ENCODE assay signal across 25 cellular contexts in the genomic region with DNA sequence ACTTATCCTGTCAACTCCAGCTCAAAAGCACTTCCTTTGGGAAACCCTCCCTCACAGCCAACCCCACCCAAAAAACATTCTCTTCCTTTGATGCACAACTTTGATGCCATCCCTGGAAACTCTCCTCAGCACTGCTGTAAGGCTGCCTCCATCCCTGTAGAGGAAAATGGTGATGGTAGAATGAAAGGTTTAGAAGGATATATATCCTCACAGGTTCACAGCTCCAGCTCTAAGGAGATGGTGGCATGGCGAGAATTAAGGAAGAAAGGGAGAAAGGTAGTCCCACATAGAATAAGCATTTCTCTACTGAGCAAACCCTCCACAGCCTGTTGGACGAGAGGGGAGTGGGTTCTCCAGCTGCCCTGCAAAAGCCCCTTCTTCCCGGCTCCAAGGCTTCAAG. TPM values are rescaled to one million over a fixed set of nuclear protein-coding genes. Genes with fewer than 3 reads are reported as not detected.
DNase-seq lines count a peak whose midpoint lies in the region; ATAC-seq, FAIRE-seq and TF ChIP-seq lines count a peak whose summit lies in the region.
"Had no signal": no experiment of that assay in that cellular context is flagged by ENCODE, and none has a peak within 500 bp of the region (broad histone marks: within the 10 kb centered on the region; RNA-seq: fewer than 3 reads in every experiment).

No MANE protein-coding gene starts in this region.

- CTCF ChIA-PET in CD4-positive, alpha-beta T cell (lab: Charles Lee): interaction anchor here (1.1 kb wide), 1 partner anchor 14 kb away, joined by 6 read pairs; no protein-coding TSS in a partner anchor
- CTCF ChIA-PET in H1 (lab: Charles Lee; ENCODE audit: partially characterized antibody): interaction anchor here (0.6 to 2.6 kb wide), 13 partner anchors 10 to 122 kb away, joined by 3 to 22 read pairs (median 4); a partner anchor contains a TSS

- no peak overlapping the region for H2AK5ac ChIP-seq in H1 (ENCODE audit: low read depth, low read length)

- no peak overlapping the region for H3K27ac Mint-ChIP-seq in CD4-positive, alpha-beta T cell
- H3K27ac Mint-ChIP-seq in type B pancreatic cell: peak overlapping the region; percentile 3
- H3K27ac Mint-ChIP-seq: CD4-positive, alpha-beta memory T cell had no signal

- no peaks in the 10 kb centered on the region for H3K9me3 Mint-ChIP-seq in CD4-positive, alpha-beta T cell
- H3K9me3 Mint-ChIP-seq in type B pancreatic cell: peaks cover 4% of the 10 kb centered on the region

- H3K27me3 ChIP-seq in CD4-positive, alpha-beta T cell (ENCODE audit: control insufficient read depth, insufficient read depth, low read length): peaks cover 72% of the 10 kb centered on the region
- peaks cover 86 to 97% (median 94%) of the 10 kb centered on the region in 4 experiments for H3K27me3 ChIP-seq in H1 (replicated peaks in 1 of 4; ENCODE audit: control insufficient read depth in 3 of 4, extremely low read depth in 1 of 4, insufficient read depth in 3 of 4, low read length in 3 of 4)

- H4K20me1 ChIP-seq in H1 (replicated peaks in 1 of 2; ENCODE audit: control insufficient read depth in 1 of 2, insufficient read depth in 2 of 2, low read length in 2 of 2): peaks cover 17 to 30% of the 10 kb centered on the region in 2 experiments

- no peak overlapping the region for H3K4me2 ChIP-seq in H1 (ENCODE audit: insufficient read depth in 1 of 2, low read depth in 2 of 2, low read length in 2 of 2)
- H3K4me2 ChIP-seq: A549 had no signal

- H2BK20ac ChIP-seq in H1 (ENCODE audit: low read length): no peak overlapping the region

- H3K79me1 ChIP-seq in H1 (ENCODE audit: low read depth, low read length): no peaks in the 10 kb centered on the region

- no peak overlapping the region for H2BK15ac ChIP-seq in H1 (ENCODE audit: low read length)

- H3K56ac ChIP-seq in H1 (replicated peaks; ENCODE audit: insufficient read length, low read depth, low read length): no peak overlapping the region

- peaks cover 0 to 8% (median 0%) of the 10 kb centered on the region in 4 experiments; a peak in 2 of 8 replicates for H3K36me3 ChIP-seq in H1 (ENCODE audit: control insufficient read depth in 2 of 4, insufficient read depth in 4 of 4, low read length in 3 of 4)
- H3K36me3 ChIP-seq: BE2C; BLaER1 treated with 17β-estradiol and CSF1 and Interleukin-3, amounts not matched to agents 10 nM and 100 nM had no signal

- no peak for TF ChIP-seq CTCF in CD4-positive, alpha-beta T cell (IDR thresholded peaks at IDR 0.05)
- TF ChIP-seq CTCF in H1 (IDR thresholded peaks at IDR 0.05; ENCODE audit: control extremely low read depth in 1 of 3, insufficient read depth in 1 of 3, low read depth in 1 of 3, low read length in 3 of 3) (no peak), type B pancreatic cell (conservative IDR thresholded peaks at IDR 0.05) (no peak)

- H4K8ac ChIP-seq in H1 (ENCODE audit: extremely low read depth, insufficient read depth, low read length): no peak overlapping the region

- no peak for ATAC-seq in CD4-positive, alpha-beta T cell (ENCODE audit: poor library complexity)
- ATAC-seq in GM21360 (IDR thresholded peaks at IDR 0.05; ENCODE audit: unreplicated experiment) (no peak), GM18502 (IDR thresholded peaks at IDR 0.05; ENCODE audit: poor library complexity, unreplicated experiment) (no peak), GM18873 (IDR thresholded peaks at IDR 0.05; ENCODE audit: low FRiP score, unreplicated experiment) (no peak)
- ATAC-seq: A549 had no signal

- POLR2A ChIA-PET in CD4-positive, alpha-beta T cell (lab: Charles Lee): no interaction called here
- POLR2A ChIA-PET in H1 (lab: Charles Lee; ENCODE audit: partially characterized antibody): interaction anchor here (0.8 to 1.4 kb wide), 4 partner anchors 11 to 91 kb away, joined by 3 to 5 read pairs (median 4); no protein-coding TSS in a partner anchor

- no peaks in the 10 kb centered on the region for H3K36me3 Mint-ChIP-seq in CD4-positive, alpha-beta T cell (ENCODE audit: low read depth)
- H3K36me3 Mint-ChIP-seq in type B pancreatic cell: peaks cover 13% of the 10 kb centered on the region

- peaks cover 65% of the 10 kb centered on the region for H3K4me1 Mint-ChIP-seq in CD4-positive, alpha-beta T cell (ENCODE audit: low read depth)
- peaks cover 24% of the 10 kb centered on the region for H3K4me1 Mint-ChIP-seq in type B pancreatic cell (ENCODE audit: unreplicated experiment)

- H3K9me3 ChIP-seq in CD4-positive, alpha-beta T cell (ENCODE audit: control insufficient read depth, low read length): no peaks in the 10 kb centered on the region
- no peaks in the 10 kb centered on the region for H3K9me3 ChIP-seq in H1 (ENCODE audit: insufficient read depth in 2 of 2, low read depth in 1 of 2, low read length in 1 of 2)
- H3K9me3 ChIP-seq: A549, BE2C had no signal

- H3K9ac ChIP-seq in H1 (replicated peaks in 1 of 4; ENCODE audit: extremely low read depth in 1 of 4, low read depth in 3 of 4, low read length in 3 of 4): no peak overlapping the region
- H3K9ac ChIP-seq: BLaER1 treated with 17β-estradiol and CSF1 and Interleukin-3, amounts not matched to agents 10 nM and 100 nM had no signal

- TF ChIP-seq RAD21 in H1 (IDR thresholded peaks at IDR 0.05 in 1 of 2, conservative IDR thresholded peaks at IDR 0.05 in 1 of 2; ENCODE audit: low read depth in 2 of 2, low read length in 2 of 2): no peak

- no peak for TF ChIP-seq POLR2A in H1 (IDR thresholded peaks at IDR 0.05; ENCODE audit: control extremely low read depth in 1 of 2, low read depth in 2 of 2, low read length in 2 of 2)

- no peak overlapping the region for H3K4me3 ChIP-seq in H1 (ENCODE audit: extremely low read depth in 1 of 4, insufficient read depth in 2 of 4, low read depth in 3 of 4, low read length in 4 of 4)
- H3K4me3 ChIP-seq: A549; BLaER1 treated with 17β-estradiol and CSF1 and Interleukin-3, amounts not matched to agents 10 nM and 100 nM had no signal

- H3K27me3 Mint-ChIP-seq in CD4-positive, alpha-beta T cell: peaks cover 89% of the 10 kb centered on the region
- H3K27me3 Mint-ChIP-seq in type B pancreatic cell: peaks cover 95% of the 10 kb centered on the region

- no peak overlapping the region for H3K27ac ChIP-seq in CD4-positive, alpha-beta T cell (ENCODE audit: low read depth, low read length)
- H3K27ac ChIP-seq in H1 (ENCODE audit: low read depth, low read length): no peak overlapping the region
- H3K27ac ChIP-seq: A549; BLaER1 treated with 17β-estradiol and CSF1 and Interleukin-3, amounts not matched to agents 10 nM and 100 nM had no signal

- no peak overlapping the region for H3K14ac ChIP-seq in H1 (ENCODE audit: insufficient read length)

- H2BK120ac ChIP-seq in H1 (replicated peaks; ENCODE audit: low read depth, low read length): no peak overlapping the region

- H2BK5ac ChIP-seq in H1 (ENCODE audit: low read depth, low read length): no peak overlapping the region

- no peak for TF ChIP-seq EP300 in H1 (IDR thresholded peaks at IDR 0.05; ENCODE audit: borderline replicate concordance in 1 of 2, low read depth in 2 of 2, low read length in 2 of 2)

- H3K23me2 ChIP-seq in H1 (ENCODE audit: low read depth, low read length): peaks cover 17% of the 10 kb centered on the region

- intact Hi-C loops in CD4-positive, alpha-beta T cell (cut with DNase I, micrococcal nuclease): no loop called here

- peaks cover 0 to 38% (median 27%) of the 10 kb centered on the region in 4 experiments; a peak in 6 of 7 replicates for H3K4me1 ChIP-seq in H1 (replicated peaks in 1 of 4; ENCODE audit: control insufficient read depth in 3 of 4, insufficient read depth in 4 of 4, low read length in 3 of 4)
- H3K4me1 ChIP-seq: BE2C had no signal

- no peak overlapping the region for H2AFZ ChIP-seq in H1 (ENCODE audit: low read length)

- no peak overlapping the region for H4K5ac ChIP-seq in H1 (ENCODE audit: insufficient read length, low read depth, low read length)

- no peak overlapping the region for H3K18ac ChIP-seq in H1 (ENCODE audit: extremely low read depth, low read length)

- no peaks in the 10 kb centered on the region for H3K79me2 ChIP-seq in H1 (ENCODE audit: control insufficient read depth in 1 of 2, insufficient read depth in 2 of 2, low read length in 2 of 2)

- no peak overlapping the region for H3K4ac ChIP-seq in H1 (replicated peaks; ENCODE audit: insufficient read length, low read depth, low read length)

- 39% methylated on average over 3 of the region's 3 CpGs; no CpG with 5 or more reads in 1 of the 2 experiments for WGBS in H1 (ENCODE audit: extremely low coverage in 1 of 2, insufficient coverage in 1 of 2, insufficient read length in 1 of 2, insufficient replicate concordance in 2 of 2, low coverage in 1 of 2, low lambda C conversion rate in 2 of 2, missing lambda C conversion rate in 1 of 2), 2 experiments

- peak; percentile 28 for FAIRE-seq in HTR-8/SVneo (lab: Jason Lieb, UNC)
- no peak for FAIRE-seq in H1 (lab: Jason Lieb, UNC)
- FAIRE-seq: A549, GM12891, GM19239 had no signal

- H4K91ac ChIP-seq in H1 (replicated peaks; ENCODE audit: insufficient read length, low read length): no peak overlapping the region

- H2BK12ac ChIP-seq in H1 (ENCODE audit: low read depth, low read length): no peak overlapping the region

- no peak overlapping the region for H3K23ac ChIP-seq in H1 (ENCODE audit: insufficient read length)

- peak overlapping the region; percentile 16 for H3K4me3 Mint-ChIP-seq in CD4-positive, alpha-beta T cell
- no peak overlapping the region for H3K4me3 Mint-ChIP-seq in type B pancreatic cell

- DNase-seq in CD4-positive, alpha-beta T cell: no peak
- no peak for DNase-seq in HTR-8/SVneo (ENCODE audit: insufficient read length, low spot score)
- DNase-seq in H1 (ENCODE audit: low read depth in 1 of 2, low spot score in 2 of 2): no peak
- no peak for DNase-seq in type B pancreatic cell (ENCODE audit: extremely low spot score, unreplicated experiment)
- DNase-seq: 8988T; ACHN; AML-193; BE2C; Calu3; CD4-positive, alpha-beta memory T cell; COR-L47; DMS79 treated with DMSO at 0.1 percent for 48 hours; GF-D8; GOT3; H7; HCEC 1CT had no signal

RNA-seq across cellular contexts. Expression of a gene that starts 2.2 kb away (rescaled TPM):
- total RNA-seq in CD4-positive, alpha-beta T cell: under 1 TPM; 0.59 to 0.85 TPM
- 0.80 and 0.88 TPM in 2 replicates for total RNA-seq in H1 (2021; fragmentation: NEBNext Ultra II Directional; extraction: Animal tissue kit (Norgen Biotek cat#: 25700))
- polyA plus RNA-seq in H1 (2011; rRNA removed): 0.67 and 1.5 TPM in 2 replicates
- 0.94 TPM for polyA plus RNA-seq in H1 (2011; cell fraction: cytosol; rRNA removed)
- 5.0 TPM for polyA plus RNA-seq in H1 (2011; cell fraction: nucleus; rRNA removed)
- 0.64 to 1.2 TPM (median 0.93 TPM) in 4 replicates for polyA plus RNA-seq in H1 (2012, experiment 1 of 2)
- polyA plus RNA-seq in H1 (2012, experiment 2 of 2): 0.84 TPM
- 0.97 TPM for polyA plus RNA-seq in H1 (2013, experiment 1 of 2)
- 0.87 TPM for polyA plus RNA-seq in H1 (2013, experiment 2 of 2)
- 0.39 and 0.73 TPM in 2 replicates for polyA minus RNA-seq in H1 (2011; rRNA and poly(A)+ RNA removed)
- polyA minus RNA-seq in H1 (2011; cell fraction: cytosol; rRNA and poly(A)+ RNA removed): 0.88 TPM
- 2.2 TPM for polyA minus RNA-seq in H1 (2011; cell fraction: nucleus; rRNA and poly(A)+ RNA removed)
- total RNA-seq in type B pancreatic cell (ENCODE audit: low replicate concordance): 3.1 and 10.4 TPM in 2 replicates

RNA-seq across cellular contexts. Expression of a gene that starts 28.3 kb away (rescaled TPM):
- total RNA-seq in CD4-positive, alpha-beta T cell: not detected
- 0.15 TPM in 1 of 2 replicates, not detected in the other for total RNA-seq in H1 (2021; fragmentation: NEBNext Ultra II Directional; extraction: Animal tissue kit (Norgen Biotek cat#: 25700))
- polyA plus RNA-seq in H1 (2011; rRNA removed): 0.06 and 0.20 TPM in 2 replicates
- polyA plus RNA-seq in H1 (2011; cell fraction: cytosol; rRNA removed): 0.12 TPM
- polyA plus RNA-seq in H1 (2011; cell fraction: nucleus; rRNA removed): 0.29 TPM
- polyA plus RNA-seq in H1 (2012, experiment 1 of 2): 0.15 to 0.25 TPM (median 0.25 TPM) in 3 of 4 replicates, not detected in the other
- 0.35 TPM for polyA plus RNA-seq in H1 (2012, experiment 2 of 2)
- polyA plus RNA-seq in H1 (2013, experiment 1 of 2): 0.12 TPM
- 0.17 TPM for polyA plus RNA-seq in H1 (2013, experiment 2 of 2)
- 0.09 and 0.10 TPM in 2 replicates for polyA minus RNA-seq in H1 (2011; rRNA and poly(A)+ RNA removed)
- polyA minus RNA-seq in H1 (2011; cell fraction: cytosol; rRNA and poly(A)+ RNA removed): not detected
- polyA minus RNA-seq in H1 (2011; cell fraction: nucleus; rRNA and poly(A)+ RNA removed): 1.3 TPM
- 15.9 and 16.7 TPM in 2 replicates for total RNA-seq in type B pancreatic cell (ENCODE audit: low replicate concordance)
- total RNA-seq: Calu3; CD4-positive, alpha-beta memory T cell; Daoy; H7 had no signal
- polyA plus RNA-seq: CD14-positive monocyte; CD4-positive, alpha-beta memory T cell had no signal

Comparison
In these comparisons a context has a peak if more than half of its experiments do, and no peak if none do; other contexts are left out.
1. RNA of a gene that starts 28.3 kb away (total RNA-seq): 15.9 to 16.7 TPM in type B pancreatic cell; 0.15 TPM in H1 and not detected in CD4-positive, alpha-beta T cell; every median in the first group is over 10 times any median in the second.